In the genomic region with DNA sequence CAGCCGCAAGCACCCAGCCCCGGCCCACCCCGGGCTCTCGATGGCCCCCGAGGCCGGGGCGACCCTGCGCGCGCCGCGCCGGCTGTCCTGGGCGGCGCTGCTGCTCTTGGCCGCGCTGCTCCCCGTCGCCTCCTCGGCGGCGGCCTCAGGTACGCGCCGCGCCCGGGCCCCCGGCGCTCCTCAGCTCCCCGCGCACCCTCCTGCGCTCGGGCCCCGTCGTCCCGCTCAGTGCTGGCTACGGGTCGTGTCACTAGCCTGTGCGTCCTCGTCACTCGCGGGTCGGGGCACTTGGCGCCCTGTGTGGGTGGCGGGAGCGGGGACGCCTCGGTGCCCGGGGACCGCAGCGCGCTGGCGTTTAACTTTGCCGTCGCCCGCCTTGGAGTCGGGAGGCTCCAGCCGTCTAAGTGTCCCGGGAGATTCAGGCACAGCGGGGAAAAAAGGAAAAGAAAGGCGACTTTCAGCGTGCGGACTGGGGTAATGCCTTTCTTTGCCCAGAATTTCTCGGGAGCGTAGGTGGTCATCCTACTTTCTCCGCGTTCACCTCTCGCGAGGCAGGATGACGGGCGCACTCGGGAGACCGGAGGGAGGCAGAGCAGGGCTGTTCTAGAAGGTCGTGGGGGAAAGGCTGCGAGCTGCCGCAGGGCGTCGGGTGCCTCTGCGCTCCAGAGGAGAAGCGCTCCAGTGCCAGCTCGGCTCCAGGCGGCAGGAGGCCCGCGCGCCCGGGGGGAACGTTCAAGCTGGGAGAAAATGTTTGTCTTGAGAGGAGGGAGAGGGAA, we compare ENCODE assay signal across 9 cellular contexts. TPM values are rescaled to one million over a fixed set of nuclear protein-coding genes. Genes with fewer than 3 reads are reported as not detected.
DNase-seq lines count a peak whose midpoint lies in the region; ATAC-seq and TF ChIP-seq lines count a peak whose summit lies in the region.
"Had no signal": no experiment of that assay in that cellular context is flagged by ENCODE, and none has a peak within 500 bp of the region (broad histone marks: within the 10 kb centered on the region; RNA-seq: fewer than 3 reads in every experiment).

No MANE protein-coding gene starts in this region.

- H3K36me3 ChIP-seq in ES-I3 (ENCODE audit: insufficient read depth, low read length), result no peaks in the 10 kb centered on the region
- H3K36me3 ChIP-seq in heart right ventricle, result no peaks in the 10 kb centered on the region
- no peaks in the 10 kb centered on the region for H3K36me3 ChIP-seq in sigmoid colon

- WGBS in heart right ventricle, 2 donors, result 1% methylated on average over 77 to 87 of the region's 87 CpGs
- 1 to 4% methylated on average over 87 of the region's 87 CpGs for WGBS in sigmoid colon, 2 donors

- TF ChIP-seq POLR2A in sigmoid colon (IDR thresholded peaks at IDR 0.05), result no peak

- peaks cover 0 to 95% (median 80%) of the 10 kb centered on the region in 7 donors for H3K27me3 ChIP-seq in heart right ventricle
- H3K27me3 ChIP-seq in sigmoid colon, result peaks cover 0 to 82% (median 32%) of the 10 kb centered on the region in 3 donors

- H3K9me3 ChIP-seq in ES-I3 (ENCODE audit: control insufficient read depth, insufficient read depth, low read length) (no peaks in the 10 kb centered on the region), heart right ventricle (no peaks in the 10 kb centered on the region), sigmoid colon (no peaks in the 10 kb centered on the region)

- no peaks in the 10 kb centered on the region; the same call in 1 of the 2 replicates for H3K4me1 ChIP-seq in ES-I3 (ENCODE audit: insufficient read depth, low read length)
- peaks cover 0 to 35% (median 18%) of the 10 kb centered on the region in 9 donors for H3K4me1 ChIP-seq in heart right ventricle
- peaks cover 0 to 25% (median 22%) of the 10 kb centered on the region in 4 donors for H3K4me1 ChIP-seq in sigmoid colon

- TF ChIP-seq CTCF in heart right ventricle (IDR thresholded peaks at IDR 0.05), result no peak
- TF ChIP-seq CTCF in sigmoid colon (IDR thresholded peaks at IDR 0.05), result no peak

- ATAC-seq in HG03135 (IDR thresholded peaks at IDR 0.05; ENCODE audit: unreplicated experiment), result peak; percentile 25
- peak in 7 of 8 donors; percentile 18 to 56 (median 36) for ATAC-seq in heart right ventricle
- ATAC-seq in HG02981 (IDR thresholded peaks at IDR 0.05; ENCODE audit: unreplicated experiment), result no peak
- ATAC-seq in GM18861 (IDR thresholded peaks at IDR 0.05; ENCODE audit: unreplicated experiment), result no peak

- no peak for TF ChIP-seq EP300 in sigmoid colon (IDR thresholded peaks at IDR 0.05)

- intact Hi-C loops in heart right ventricle (cut with DNase I) (loop anchor here in 5 of 10 donors (5.0 to 10.0 kb wide), 5 partner anchors 293 to 488 kb away; no protein-coding TSS in a partner anchor), sigmoid colon (cut with DNase I) (loop anchor here (2.0 to 10.0 kb wide), 2 partner anchors 295 to 481 kb away; no protein-coding TSS in a partner anchor)

- H3K27ac ChIP-seq in heart right ventricle (peak overlapping the region in 3 of 10 donors; percentile 13 to 36 (median 25)), sigmoid colon (peak overlapping the region in 3 of 4 donors; percentile 42 to 63 (median 58))

- H3K9ac ChIP-seq in ES-I3 (ENCODE audit: low read depth, low read length), result peak overlapping the region; percentile 49; the same call in 1 of the 2 replicates

- peak; percentile 19 for DNase-seq in activated T-cell treated with anti-CD3 and anti-CD28 coated beads, Interleukin-2, amount 50 U/mL, for 1 hour
- DNase-seq in heart right ventricle, result peak in 1 of 2 donors; percentile 23
- peak; percentile 69 for DNase-seq in sigmoid colon
- no peak for DNase-seq in SHP77 (lab: John Stamatoyannopoulos, UW)

- H3K4me3 ChIP-seq in heart right ventricle, result peak overlapping the region in 9 of 10 donors; percentile 27 to 50 (median 48)
- H3K4me3 ChIP-seq in sigmoid colon, result peak overlapping the region; percentile 13 to 53 (median 42)

RNA-seq across cellular contexts. Expression of a gene that starts 0.5 kb away (rescaled TPM):
- 1 to 10 TPM in 7 of 10 donors, under 1 TPM in 3; 0.44 to 6.2 (median 2.9) TPM for total RNA-seq in heart right ventricle
- polyA plus RNA-seq in heart right ventricle, result under 1 TPM; 0.07 to 0.20 TPM
- 10 to 100 TPM in 3 of 4 donors, 1 to 10 TPM in 1; 4.3 to 19.8 (median 17.2) TPM for total RNA-seq in sigmoid colon
- polyA plus RNA-seq in sigmoid colon, result under 1 TPM in 1 of 3 donors, not detected in 2; 0.89 TPM
- total RNA-seq: pulmonary artery endothelial cell had no signal

Comparison
In these comparisons a context has a peak if more than half of its experiments do, and no peak if none do; other contexts are left out.
1. ATAC-seq: peak in HG03135 (single experiment) and heart right ventricle (7 of 8); none in HG02981 (single experiment) and GM18861 (single experiment).
2. DNase-seq: peak in activated T-cell treated with anti-CD3 and anti-CD28 coated beads, Interleukin-2, amount 50 U/mL, for 1 hour (single experiment) and sigmoid colon (single experiment); none in SHP77 (0 of 2).